Comparison of ENCODE assay signal across 22 cellular contexts in the genomic region with DNA sequence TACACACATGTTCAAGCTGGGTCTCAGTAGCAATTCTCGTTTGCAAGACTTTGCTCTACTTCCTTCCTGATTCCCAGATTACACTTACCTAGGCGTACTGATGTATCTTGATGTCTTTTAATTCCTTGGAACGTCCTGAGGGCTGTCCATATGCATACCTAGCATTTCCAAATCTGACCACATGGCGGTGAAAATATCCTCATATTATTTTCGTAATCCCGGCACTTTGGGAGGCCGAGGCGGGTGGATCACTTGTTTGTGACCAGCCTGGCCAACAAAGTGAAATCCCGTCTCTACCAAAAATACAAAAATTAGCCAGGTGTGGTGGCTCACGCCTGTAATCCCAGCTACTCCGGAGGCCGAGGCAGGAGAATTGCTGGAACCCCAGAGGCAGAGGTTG.
DNase-seq lines count a peak whose midpoint lies in the region; ATAC-seq and TF ChIP-seq lines count a peak whose summit lies in the region.
"Had no signal": no experiment of that assay in that cellular context is flagged by ENCODE, and none has a peak within 500 bp of the region (broad histone marks: within the 10 kb centered on the region; RNA-seq: fewer than 3 reads in every experiment).

No MANE protein-coding gene starts in this region.

- no peaks in the 10 kb centered on the region for H3K27me3 Mint-ChIP-seq in H9 (ENCODE audit: low read depth)
- no peaks in the 10 kb centered on the region for H3K27me3 Mint-ChIP-seq in central memory CD8-positive, alpha-beta T cell
- H3K27me3 Mint-ChIP-seq: activated B cell treated with CpG ODN at 0.5 μM for 24 hours; activated naive CD4-positive, alpha-beta T cell treated with anti-CD3 and anti-CD28 coated beads, Interleukin-2, amount 50 U/mL, for 24 hours; B cell; naive B cell had no signal

- no peak overlapping the region for H3K27ac Mint-ChIP-seq in H9
- H3K27ac Mint-ChIP-seq in central memory CD8-positive, alpha-beta T cell (ENCODE audit: low read depth) = no peak overlapping the region
- H3K27ac Mint-ChIP-seq: activated B cell treated with CpG ODN at 0.5 μM for 24 hours; activated CD8-positive, alpha-beta T cell treated with anti-CD3 and anti-CD28 coated beads, Interleukin-2, amount 10 ng/mL, durations not matched to agents 7 days and 5 days; activated naive CD4-positive, alpha-beta T cell treated with anti-CD3 and anti-CD28 coated beads, Interleukin-2, amount 50 U/mL, for 24 hours; B cell; naive B cell had no signal

- H3K36me3 ChIP-seq in OCI-LY3 (replicated peaks; ENCODE audit: low read depth, low read length) (no peaks in the 10 kb centered on the region), trophoblast cell (ENCODE audit: control insufficient read depth in 1 of 2, insufficient read depth in 2 of 2, low read length in 2 of 2) (no peaks in the 10 kb centered on the region)
- H3K36me3 ChIP-seq: pancreas, tibial nerve had no signal

- no peak overlapping the region for H3K56ac ChIP-seq in H9 (ENCODE audit: insufficient read length, low read depth, low read length)

- H2BK12ac ChIP-seq in H9 (ENCODE audit: insufficient read length, low read depth, low read length) = no peak overlapping the region
- H2BK12ac ChIP-seq in trophoblast cell (ENCODE audit: low read length) = no peak overlapping the region

- H2BK5ac ChIP-seq in H9 (ENCODE audit: insufficient read length, low read length) (no peak overlapping the region), trophoblast cell (ENCODE audit: low read depth, low read length, poor library complexity) (peak overlapping the region; percentile 17)

- H4K8ac ChIP-seq in H9 (replicated peaks; ENCODE audit: insufficient read length, low read depth, low read length) (no peak overlapping the region), trophoblast cell (ENCODE audit: low read depth, low read length) (no peak overlapping the region)

- H3K4me3 Mint-ChIP-seq in H9 = no peak overlapping the region
- H3K4me3 Mint-ChIP-seq in central memory CD8-positive, alpha-beta T cell = no peak overlapping the region
- H3K4me3 Mint-ChIP-seq: activated B cell treated with CpG ODN at 0.5 μM for 24 hours; activated CD8-positive, alpha-beta T cell treated with anti-CD3 and anti-CD28 coated beads, Interleukin-2, amount 10 ng/mL, durations not matched to agents 7 days and 5 days; activated naive CD4-positive, alpha-beta T cell treated with anti-CD3 and anti-CD28 coated beads, Interleukin-2, amount 50 U/mL, for 24 hours; B cell; naive B cell had no signal

- no peak overlapping the region for H4K91ac ChIP-seq in H9 (ENCODE audit: insufficient read length, low read depth, low read length)
- H4K91ac ChIP-seq in trophoblast cell (ENCODE audit: low read depth, low read length) = no peak overlapping the region

- H3K4me1 ChIP-seq in H9 (ENCODE audit: insufficient read depth, low read length) = no peaks in the 10 kb centered on the region; the same call in 1 of the 2 replicates
- peaks cover 7% of the 10 kb centered on the region; the same call in 1 of the 2 replicates for H3K4me1 ChIP-seq in OCI-LY3 (ENCODE audit: low read length)
- H3K4me1 ChIP-seq in trophoblast cell (ENCODE audit: control insufficient read depth in 1 of 2, insufficient read depth in 2 of 2, low read length in 2 of 2) = peaks cover 0 to 2% of the 10 kb centered on the region in 2 experiments
- H3K4me1 ChIP-seq: pancreas, tibial nerve had no signal

- H2BK120ac ChIP-seq in H9 (ENCODE audit: low read depth, low read length, poor library complexity, severe bottlenecking) (no peak overlapping the region), trophoblast cell (ENCODE audit: insufficient read depth, low read length, poor library complexity) (no peak overlapping the region)

- H3K27me3 ChIP-seq in H9 (ENCODE audit: insufficient read depth, low read length) (no peaks in the 10 kb centered on the region), OCI-LY3 (ENCODE audit: low read depth, low read length) (no peaks in the 10 kb centered on the region), trophoblast cell (ENCODE audit: insufficient read depth, low read length) (no peaks in the 10 kb centered on the region)
- H3K27me3 ChIP-seq: hepatocyte, pancreas, tibial nerve had no signal

- H3K79me1 ChIP-seq in H9 (ENCODE audit: insufficient read depth, low read depth, low read length, poor library complexity, severe bottlenecking) (no peaks in the 10 kb centered on the region), trophoblast cell (ENCODE audit: low read length) (no peaks in the 10 kb centered on the region)

- intact Hi-C loops in head of caudate nucleus (cut with DNase I) = no loop called here

- no peaks in the 10 kb centered on the region; a peak in 1 of 5 replicates for H3K9me3 Mint-ChIP-seq in H9
- H3K9me3 Mint-ChIP-seq in central memory CD8-positive, alpha-beta T cell = peaks cover 17% of the 10 kb centered on the region
- H3K9me3 Mint-ChIP-seq: activated B cell treated with CpG ODN at 0.5 μM for 24 hours, naive B cell had no signal

- H3K14ac ChIP-seq in H9 (ENCODE audit: insufficient read depth, low read length) = no peak overlapping the region
- no peak overlapping the region for H3K14ac ChIP-seq in trophoblast cell (ENCODE audit: low read length)

- H2BK20ac ChIP-seq in H9 (ENCODE audit: low read depth, low read length, poor library complexity, severe bottlenecking) = no peak overlapping the region

- H2AFZ ChIP-seq in H9 (ENCODE audit: low read length) (no peak overlapping the region), OCI-LY3 (ENCODE audit: low read depth, low read length) (0 out of 2 replicates have a peak overlapping the region, but pooled peaks have one; percentile 21), trophoblast cell (ENCODE audit: insufficient read depth, low read length, poor library complexity) (no peak overlapping the region)
- H2AFZ ChIP-seq: hepatocyte had no signal

- H3K27ac ChIP-seq in H9 (ENCODE audit: insufficient read length, low read depth, low read length) (no peak overlapping the region), OCI-LY3 (ENCODE audit: low read length) (no peak overlapping the region), trophoblast cell (ENCODE audit: low read depth, low read length) (no peak overlapping the region)
- H3K27ac ChIP-seq: hepatocyte, pancreas, tibial nerve had no signal

- H3K18ac ChIP-seq in H9 (ENCODE audit: insufficient read length, low read depth, low read length) (no peak overlapping the region), trophoblast cell (ENCODE audit: low read length) (no peak overlapping the region)

- TF ChIP-seq CTCF in H9 (conservative IDR thresholded peaks at IDR 0.05) (peak; percentile 57), OCI-LY3 (IDR thresholded peaks at IDR 0.05; ENCODE audit: low read depth, low read length) (no peak)

- H4K12ac ChIP-seq in trophoblast cell (ENCODE audit: low read depth, low read length) = no peak overlapping the region

- no peak overlapping the region for H3K23ac ChIP-seq in H9 (ENCODE audit: insufficient read length, low read depth, low read length)
- H3K23ac ChIP-seq in trophoblast cell (ENCODE audit: low read length) = no peak overlapping the region

- no peaks in the 10 kb centered on the region for H3K79me2 ChIP-seq in H9 (ENCODE audit: insufficient read depth, low read length)
- H3K79me2 ChIP-seq in OCI-LY3 (ENCODE audit: low read length) = no peaks in the 10 kb centered on the region
- H3K79me2 ChIP-seq in trophoblast cell (ENCODE audit: control insufficient read depth, insufficient read depth, low read length, poor library complexity) = no peaks in the 10 kb centered on the region
- H3K79me2 ChIP-seq: hepatocyte had no signal

- no peak overlapping the region for H2BK15ac ChIP-seq in H9 (ENCODE audit: low read depth, low read length)

- H2AK5ac ChIP-seq in H9 (ENCODE audit: insufficient read length, low read length) (no peak overlapping the region), trophoblast cell (ENCODE audit: low read length) (no peak overlapping the region)

- H3K9ac ChIP-seq in H9 (ENCODE audit: extremely low read depth, insufficient read length, low read length) (no peak overlapping the region), OCI-LY3 (ENCODE audit: low read length) (no peak overlapping the region), trophoblast cell (ENCODE audit: low read length) (no peak overlapping the region)

- DNase-seq in H9 (no peak), trophoblast cell (peak; percentile 35 to 66), head of caudate nucleus (no peak)
- no peak for DNase-seq in central memory CD8-positive, alpha-beta T cell (ENCODE audit: low spot score in 2 of 2)
- DNase-seq: activated B cell treated with CpG ODN at 0.5 μM for 24 hours; activated CD8-positive, alpha-beta T cell treated with anti-CD3 and anti-CD28 coated beads, Interleukin-2, amount 10 ng/mL, durations not matched to agents 7 days and 5 days; activated T-cell treated with anti-CD3 and anti-CD28 coated beads, Interleukin-2, amount 50 U/mL, for 48 hours; GF-D8; kidney glomerular epithelial cell; naive B cell; NCI-H1694; pancreas; Right ventricle myocardium superior; stimulated activated CD4-positive, alpha-beta T cell treated with anti-CD3 and anti-CD28 coated beads, Interleukin-2, amount 100 ng/mL, for 24 hours; stimulated activated naive CD8-positive, alpha-beta T cell treated with anti-CD3 and anti-CD28 coated beads, Interleukin-15, Interleukin-2, amounts not matched to agents 100 U/mL and 50 U/mL, for 24 hours had no signal

- H3K4me2 ChIP-seq in H9 (ENCODE audit: insufficient read depth, insufficient read length, low read length) = no peak overlapping the region
- H3K4me2 ChIP-seq in OCI-LY3 (ENCODE audit: low read length) = no peak overlapping the region
- no peak overlapping the region for H3K4me2 ChIP-seq in trophoblast cell (ENCODE audit: low read length)
- H3K4me2 ChIP-seq: hepatocyte had no signal

- no CpG with 5 or more reads among the region's 12 CpGs for WGBS in H9 (ENCODE audit: extremely low coverage, insufficient read length, low lambda C conversion rate)
- no CpG with 5 or more reads among the region's 12 CpGs for WGBS in trophoblast cell (ENCODE audit: extremely low coverage, insufficient coverage, insufficient read length)

- H3K23me2 ChIP-seq in H9 (ENCODE audit: insufficient read length, low read depth, low read length, poor library complexity, severe bottlenecking) = no peaks in the 10 kb centered on the region

- no peak overlapping the region for H4K5ac ChIP-seq in H9 (ENCODE audit: insufficient read length, low read depth, low read length)

- peaks cover 11 to 27% of the 10 kb centered on the region in 2 experiments for H3K4me1 Mint-ChIP-seq in H9
- H3K4me1 Mint-ChIP-seq in central memory CD8-positive, alpha-beta T cell = no peaks in the 10 kb centered on the region
- H3K4me1 Mint-ChIP-seq: activated B cell treated with CpG ODN at 0.5 μM for 24 hours; activated naive CD4-positive, alpha-beta T cell treated with anti-CD3 and anti-CD28 coated beads, Interleukin-2, amount 50 U/mL, for 24 hours; B cell; naive B cell had no signal

- peak; percentile 14 for ATAC-seq in central memory CD8-positive, alpha-beta T cell (replicated peaks; ENCODE audit: extremely low read depth, poor library complexity, severe bottlenecking)
- ATAC-seq in HG03520 (IDR thresholded peaks at IDR 0.05; ENCODE audit: unreplicated experiment) = no peak
- ATAC-seq in GM18519 (IDR thresholded peaks at IDR 0.05; ENCODE audit: low FRiP score, unreplicated experiment) = no peak
- ATAC-seq: activated CD8-positive, alpha-beta T cell treated with anti-CD3 and anti-CD28 coated beads, Interleukin-2, amount 10 ng/mL, durations not matched to agents 7 days and 5 days; pancreas; stimulated activated naive CD8-positive, alpha-beta T cell treated with anti-CD3 and anti-CD28 coated beads, Interleukin-15, Interleukin-2, amounts not matched to agents 100 U/mL and 50 U/mL, for 24 hours had no signal

- no peak overlapping the region for H3T11ph ChIP-seq in H9 (ENCODE audit: low read length)

- H3K4ac ChIP-seq in H9 (ENCODE audit: low read depth, low read length) (no peak overlapping the region), trophoblast cell (ENCODE audit: low read depth, low read length) (no peak overlapping the region)

- no peaks in the 10 kb centered on the region for H4K20me1 ChIP-seq in H9 (ENCODE audit: control insufficient read depth, insufficient read depth, insufficient read length)
- H4K20me1 ChIP-seq in OCI-LY3 (ENCODE audit: insufficient read depth, low read length) = no peaks in the 10 kb centered on the region

- H3K4me3 ChIP-seq in OCI-LY3 (ENCODE audit: low read length) = no peak overlapping the region
- no peak overlapping the region for H3K4me3 ChIP-seq in trophoblast cell (ENCODE audit: low read depth, low read length)
- H3K4me3 ChIP-seq: hepatocyte, pancreas, tibial nerve had no signal

- no peaks in the 10 kb centered on the region for H3K9me3 ChIP-seq in H9 (ENCODE audit: control insufficient read depth, low read depth, low read length)
- H3K9me3 ChIP-seq in OCI-LY3 (ENCODE audit: insufficient read depth, low read length) = no peaks in the 10 kb centered on the region
- no peaks in the 10 kb centered on the region for H3K9me3 ChIP-seq in trophoblast cell (ENCODE audit: insufficient read depth, low read depth, low read length)
- H3K9me3 ChIP-seq: pancreas, tibial nerve had no signal

- H3K36me3 Mint-ChIP-seq in H9 (ENCODE audit: insufficient read depth in 1 of 3, low read depth in 3 of 3) = no peaks in the 10 kb centered on the region
- no peaks in the 10 kb centered on the region for H3K36me3 Mint-ChIP-seq in central memory CD8-positive, alpha-beta T cell (ENCODE audit: insufficient read depth)
- H3K36me3 Mint-ChIP-seq: activated naive CD4-positive, alpha-beta T cell treated with anti-CD3 and anti-CD28 coated beads, Interleukin-2, amount 50 U/mL, for 24 hours; naive B cell had no signal

Comparison
In these comparisons a context has a peak if more than half of its experiments do, and no peak if none do; other contexts are left out.
1. DNase-seq: peak in trophoblast cell (2 of 2); none in H9 (single experiment), central memory CD8-positive, alpha-beta T cell (0 of 2) and head of caudate nucleus (0 of 42).